In genomic region chr2:59425292-59425691, GRCh38 we compare ENCODE assay signal across 14 cellular contexts.
"Had no signal": no experiment of that assay in that cellular context is flagged by ENCODE, and none has a peak within 500 bp of the region (broad histone marks: within the 10 kb centered on the region; RNA-seq: fewer than 3 reads in every experiment).

No MANE protein-coding gene starts in this region.

- ATAC-seq: naive thymus-derived CD4-positive, alpha-beta T cell; T-cell had no signal

- DNase-seq: activated CD4-positive, alpha-beta T cell treated with anti-CD3 and anti-CD28 coated beads for 1 hour; activated CD4-positive, alpha-beta T cell treated with anti-CD3 and anti-CD28 coated beads, Interleukin-2, amount 50 U/mL, for 4 hours; activated naive CD4-positive, alpha-beta T cell treated with anti-CD3 and anti-CD28 coated beads, Interleukin-2, amount 10 ng/mL, durations not matched to agents 7 days and 5 days; esophagus squamous epithelium; foreskin melanocyte; head of caudate nucleus; immature natural killer cell; naive thymus-derived CD4-positive, alpha-beta T cell; ovary; sigmoid colon; spleen; T-cell had no signal

- H3K27ac ChIP-seq: cardiac muscle cell, esophagus squamous epithelium, ovary, sigmoid colon, spleen, suprapubic skin had no signal
